In genomic region chr19:33870298-33870932, GRCh38 we compare ENCODE assay signal across 7 cellular contexts.
DNase-seq lines count a peak whose midpoint lies in the region; ATAC-seq, FAIRE-seq and TF ChIP-seq lines count a peak whose summit lies in the region.
"Not testable (repeated sequence)": the region's sequence is repeated elsewhere in the genome, so short reads cannot be mapped to it uniquely, and the experiment has no call there.

No MANE protein-coding gene starts in this region.

- H3K27me3 Mint-ChIP-seq in type B pancreatic cell, result not testable (repeated sequence)

- H3K36me3 Mint-ChIP-seq in type B pancreatic cell, result not testable (repeated sequence)

- TF ChIP-seq CTCF in IMR-90 (conservative IDR thresholded peaks at IDR 0.05; ENCODE audit: low read depth, low read length); bronchial epithelial cell (IDR thresholded peaks at IDR 0.05; ENCODE audit: insufficient read depth, low read length, severe bottlenecking); type B pancreatic cell (conservative IDR thresholded peaks at IDR 0.05): not testable (repeated sequence)

- H2BK20ac ChIP-seq in IMR-90 (ENCODE audit: low read depth, low read length), result not testable (repeated sequence)

- H3K4me3 Mint-ChIP-seq in type B pancreatic cell, result not testable (repeated sequence)

- not testable (repeated sequence) for H3K14ac ChIP-seq in IMR-90 (replicated peaks; ENCODE audit: low read depth, low read length); trophoblast cell (ENCODE audit: low read length)

- WGBS in IMR-90 (ENCODE audit: extremely low coverage in 2 of 2, insufficient read length in 1 of 2), 2 experiments, result no CpG with 5 or more reads among the region's 1 CpG
- WGBS in trophoblast cell (ENCODE audit: extremely low coverage, insufficient coverage, insufficient read length), result no CpG with 5 or more reads among the region's 1 CpG

- H3K18ac ChIP-seq in IMR-90 (ENCODE audit: low read depth, low read length); trophoblast cell (ENCODE audit: low read length): not testable (repeated sequence)

- in situ Hi-C loops in IMR-90 (cut with MboI; ENCODE audit: low sequenced_read_pairs), result not testable (repeated sequence)

- CTCF ChIA-PET in IMR-90 (lab: Yijun Ruan, JAX), result interaction anchor here (0.6 kb wide), 2 partner anchors 322 to 595 kb away, joined by 3 to 4 read pairs; no protein-coding TSS in a partner anchor

- H3K4me1 ChIP-seq in IMR-90 (ENCODE audit: control insufficient read depth, insufficient read depth, low read length); trophoblast cell (ENCODE audit: control insufficient read depth in 1 of 2, insufficient read depth in 2 of 2, low read length in 2 of 2): not testable (repeated sequence)

- not testable (repeated sequence) for H4K20me1 ChIP-seq in IMR-90 (ENCODE audit: insufficient read depth, low read length)

- peaks cover 12% of the 10 kb centered on the region for H3K27me3 ChIP-seq in IMR-90 (ENCODE audit: control insufficient read depth, insufficient read depth, low read length)
- H3K27me3 ChIP-seq in bronchial epithelial cell (ENCODE audit: control insufficient read depth, insufficient read depth, low read length); trophoblast cell (ENCODE audit: insufficient read depth, low read length): not testable (repeated sequence)

- peak; percentile 97 for FAIRE-seq in bronchial epithelial cell (lab: Jason Lieb, UNC)

- H4K8ac ChIP-seq in IMR-90 (ENCODE audit: low read depth in 2 of 2, low read length in 2 of 2); trophoblast cell (ENCODE audit: low read depth, low read length): not testable (repeated sequence)

- H3K23ac ChIP-seq in IMR-90 (ENCODE audit: low read depth, low read length); trophoblast cell (ENCODE audit: low read length): not testable (repeated sequence)

- H2AFZ ChIP-seq in IMR-90 (replicated peaks; ENCODE audit: low read length, poor library complexity); trophoblast cell (ENCODE audit: insufficient read depth, low read length, poor library complexity): not testable (repeated sequence)

- H2AK5ac ChIP-seq in IMR-90 (ENCODE audit: low read depth, low read length); trophoblast cell (ENCODE audit: low read length): not testable (repeated sequence)

- DNase-seq in D341Med (ENCODE audit: low spot score) (peak; percentile 3), islet precursor cell (peak; percentile 7), mesenteric fat pad (ENCODE audit: low spot score) (peak; percentile 53), type B pancreatic cell (ENCODE audit: extremely low spot score, unreplicated experiment) (peak; percentile 34)
- DNase-seq in IMR-90; bronchial epithelial cell (ENCODE audit: low read depth); trophoblast cell: not testable (repeated sequence)

- H4K5ac ChIP-seq in IMR-90 (ENCODE audit: low read depth, low read length), result not testable (repeated sequence)

- POLR2A ChIA-PET in IMR-90 (lab: Charles Lee; ENCODE audit: unreplicated experiment), result not testable (repeated sequence)

- not testable (repeated sequence) for H4K91ac ChIP-seq in IMR-90 (ENCODE audit: insufficient read depth, low read depth, low read length); trophoblast cell (ENCODE audit: low read depth, low read length)

- H3K4me2 ChIP-seq in IMR-90 (ENCODE audit: low read depth, low read length); trophoblast cell (ENCODE audit: low read length): not testable (repeated sequence)

- H2AK9ac ChIP-seq in IMR-90 (replicated peaks; ENCODE audit: low read depth, low read length, poor library complexity), result not testable (repeated sequence)

- intact Hi-C loops in IMR-90 (cut with micrococcal nuclease), result not testable (repeated sequence)

- H3K27ac Mint-ChIP-seq in type B pancreatic cell, result not testable (repeated sequence)

- H2BK5ac ChIP-seq in IMR-90 (ENCODE audit: low read depth, low read length, poor library complexity, severe bottlenecking), result peak overlapping the region; percentile 31
- H2BK5ac ChIP-seq in trophoblast cell (ENCODE audit: low read depth, low read length, poor library complexity), result not testable (repeated sequence)

- H2BK120ac ChIP-seq in IMR-90 (ENCODE audit: low read depth, low read length); trophoblast cell (ENCODE audit: insufficient read depth, low read length, poor library complexity): not testable (repeated sequence)

- not testable (repeated sequence) for H3K4ac ChIP-seq in IMR-90 (ENCODE audit: low read depth, low read length); trophoblast cell (ENCODE audit: low read depth, low read length)

- not testable (repeated sequence) for H3K79me1 ChIP-seq in IMR-90 (ENCODE audit: low read depth in 1 of 2, low read length in 2 of 2); trophoblast cell (ENCODE audit: low read length)

- H2BK15ac ChIP-seq in IMR-90 (ENCODE audit: low read depth, low read length), result not testable (repeated sequence)

- not testable (repeated sequence) for H3K9me3 ChIP-seq in IMR-90 (ENCODE audit: control insufficient read depth, insufficient read depth, low read length); trophoblast cell (ENCODE audit: insufficient read depth, low read depth, low read length)

- H3K36me3 ChIP-seq in IMR-90 (ENCODE audit: control insufficient read depth, insufficient read depth, low read length); bronchial epithelial cell (ENCODE audit: control insufficient read depth, insufficient read depth, low read length); trophoblast cell (ENCODE audit: control insufficient read depth in 1 of 2, insufficient read depth in 2 of 2, low read length in 2 of 2): not testable (repeated sequence)

- not testable (repeated sequence) for TF ChIP-seq POLR2A in IMR-90 (IDR thresholded peaks at IDR 0.05; ENCODE audit: low read depth, low read length)

- not testable (repeated sequence) for H3K9me1 ChIP-seq in IMR-90 (ENCODE audit: insufficient read depth, low read length)

- not testable (repeated sequence) for H3K79me2 ChIP-seq in trophoblast cell (ENCODE audit: control insufficient read depth, insufficient read depth, low read length, poor library complexity)

- not testable (repeated sequence) for H3K56ac ChIP-seq in IMR-90 (ENCODE audit: extremely low read depth, insufficient read depth, low read length)

- not testable (repeated sequence) for H3K9ac ChIP-seq in IMR-90 (ENCODE audit: low read depth, low read length); trophoblast cell (ENCODE audit: low read length)

- ATAC-seq in IMR-90 (ENCODE audit: low read depth), result not testable (repeated sequence)

- BruUV-seq in IMR-90 (replicated peaks; lab: Mats Ljungman, UMichigan), result not testable (repeated sequence)

- H3K4me1 Mint-ChIP-seq in type B pancreatic cell (ENCODE audit: unreplicated experiment), result peaks cover 24% of the 10 kb centered on the region

- not testable (repeated sequence) for H3K27ac ChIP-seq in IMR-90 (ENCODE audit: insufficient read depth, low read length); trophoblast cell (ENCODE audit: low read depth, low read length)

- not testable (repeated sequence) for H2BK12ac ChIP-seq in trophoblast cell (ENCODE audit: low read length)

- H4K12ac ChIP-seq in trophoblast cell (ENCODE audit: low read depth, low read length), result not testable (repeated sequence)

- not testable (repeated sequence) for TF ChIP-seq RAD21 in IMR-90 (IDR thresholded peaks at IDR 0.05; ENCODE audit: low read length)

- not testable (repeated sequence) for H3K9me3 Mint-ChIP-seq in type B pancreatic cell

- not testable (repeated sequence) for H3K4me3 ChIP-seq in IMR-90 (ENCODE audit: insufficient read depth, low read depth, low read length); bronchial epithelial cell (ENCODE audit: low read depth, low read length)
- H3K4me3 ChIP-seq in trophoblast cell (ENCODE audit: low read depth, low read length), result peak overlapping the region; percentile 20

- dilution Hi-C loops in IMR-90 (cut with HindIII; ENCODE audit: low sequenced_read_pairs, unreplicated experiment), result not testable (repeated sequence)
